In the genomic region with DNA sequence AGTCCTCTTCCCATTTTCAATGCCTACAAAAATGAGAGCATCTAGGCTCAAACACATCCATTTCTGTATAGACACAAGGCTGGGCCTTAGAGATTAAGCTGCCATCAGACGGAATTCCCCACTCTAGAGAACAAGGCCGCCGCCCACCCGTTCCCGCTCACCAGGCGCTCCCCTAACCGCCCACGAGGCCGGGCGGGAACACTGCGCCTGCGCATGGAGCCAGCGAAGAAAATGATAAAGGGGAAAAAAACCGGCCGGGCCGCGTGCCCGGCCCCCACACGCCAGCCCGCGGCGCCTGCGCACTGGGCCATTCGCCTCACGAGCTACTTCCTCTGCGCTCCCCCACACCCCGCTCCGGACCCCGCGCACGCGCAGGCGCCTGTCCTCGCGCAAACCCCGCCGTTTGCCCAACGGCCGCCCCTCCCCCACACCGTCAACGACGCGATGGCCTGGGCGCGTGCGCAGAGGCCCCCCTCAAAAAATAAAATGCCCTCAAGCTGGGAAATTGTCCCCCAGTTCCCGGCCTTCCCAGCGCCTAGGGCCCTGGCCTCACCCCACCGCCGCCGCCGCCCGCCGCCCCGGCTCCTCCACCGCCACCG, we compare ENCODE assay signal across 1 cellular context.
TF ChIP-seq lines count a peak whose summit lies in the region.

No MANE protein-coding gene starts in this region.

TF ChIP-seq in WTC11, 78 proteins besides CTCF, POLR2A, EP300 and RAD21 (continued from another document and continues in another):
- TF ChIP-seq, protein P1, sequence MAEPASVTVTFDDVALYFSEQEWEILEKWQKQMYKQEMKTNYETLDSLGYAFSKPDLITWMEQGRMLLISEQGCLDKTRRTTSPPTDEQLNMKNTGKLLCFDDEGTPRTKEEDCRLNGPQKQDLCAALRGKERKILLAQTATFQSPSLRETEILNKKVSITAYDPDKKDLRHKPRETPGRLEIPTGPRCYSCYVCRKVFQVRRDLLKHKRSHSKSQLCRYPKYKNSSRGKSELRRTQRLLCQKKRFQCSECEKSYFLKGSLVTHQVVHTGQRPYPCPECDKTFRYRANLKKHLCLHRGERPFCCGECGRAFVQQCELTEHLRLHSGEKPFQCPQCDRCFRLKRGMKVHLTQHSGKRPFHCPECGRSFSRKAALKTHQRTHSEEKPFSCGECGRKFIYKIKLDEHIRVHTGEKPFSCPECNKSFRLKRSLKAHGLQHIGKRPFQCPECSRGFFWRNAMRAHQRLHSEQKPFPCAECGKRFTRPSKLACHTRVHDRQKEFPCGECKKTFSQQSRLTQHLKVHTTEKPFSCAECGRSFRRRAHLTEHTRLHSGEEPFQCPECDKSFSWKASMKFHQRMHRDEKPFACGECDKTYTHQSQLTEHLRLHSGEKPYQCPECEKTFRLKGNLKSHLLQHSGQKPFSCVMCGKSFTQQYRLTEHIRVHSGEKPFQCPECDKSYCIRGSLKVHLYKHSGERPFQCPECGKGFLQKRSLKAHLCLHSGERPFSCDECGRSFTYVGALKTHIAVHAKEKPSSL (CRISPR knock-in tag; conservative IDR thresholded peaks at IDR 0.05), result no peak
- TF ChIP-seq CREB1 (CRISPR knock-in tag; IDR thresholded peaks at IDR 0.05) (no peak), JUN (CRISPR knock-in tag; IDR thresholded peaks at IDR 0.05) (no peak), ZNF396 (CRISPR knock-in tag; IDR thresholded peaks at IDR 0.05; ENCODE audit: borderline replicate concordance) (no peak), JAZF1 (CRISPR knock-in tag; IDR thresholded peaks at IDR 0.05) (no peak), GABPB1 (CRISPR knock-in tag; IDR thresholded peaks at IDR 0.05) (no peak), ZNF423 (CRISPR knock-in tag; IDR thresholded peaks at IDR 0.05) (no peak), ETV6 (CRISPR knock-in tag; IDR thresholded peaks at IDR 0.05) (no peak), GTF2I (CRISPR knock-in tag; conservative IDR thresholded peaks at IDR 0.05) (no peak), NR2C2 (CRISPR knock-in tag; IDR thresholded peaks at IDR 0.05) (no peak), PRRX2 (CRISPR knock-in tag; IDR thresholded peaks at IDR 0.05) (0 out of 2 replicates have a peak, but pooled peaks have one; percentile 11), RORB (CRISPR knock-in tag; IDR thresholded peaks at IDR 0.05) (0 out of 2 replicates have a peak, but pooled peaks have one; percentile 20), TEAD1 (CRISPR knock-in tag; IDR thresholded peaks at IDR 0.05) (no peak), ZNF232 (CRISPR knock-in tag; IDR thresholded peaks at IDR 0.05) (no peak), ZNF416 (CRISPR knock-in tag; IDR thresholded peaks at IDR 0.05) (peak; percentile 71; the same call in 1 of the 2 replicates)
- TF ChIP-seq, protein P2, sequence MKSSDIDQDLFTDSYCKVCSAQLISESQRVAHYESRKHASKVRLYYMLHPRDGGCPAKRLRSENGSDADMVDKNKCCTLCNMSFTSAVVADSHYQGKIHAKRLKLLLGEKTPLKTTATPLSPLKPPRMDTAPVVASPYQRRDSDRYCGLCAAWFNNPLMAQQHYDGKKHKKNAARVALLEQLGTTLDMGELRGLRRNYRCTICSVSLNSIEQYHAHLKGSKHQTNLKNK (CRISPR knock-in tag; IDR thresholded peaks at IDR 0.05), result 0 out of 2 replicates have a peak, but pooled peaks have one; percentile 29
- TF ChIP-seq, protein P3, sequence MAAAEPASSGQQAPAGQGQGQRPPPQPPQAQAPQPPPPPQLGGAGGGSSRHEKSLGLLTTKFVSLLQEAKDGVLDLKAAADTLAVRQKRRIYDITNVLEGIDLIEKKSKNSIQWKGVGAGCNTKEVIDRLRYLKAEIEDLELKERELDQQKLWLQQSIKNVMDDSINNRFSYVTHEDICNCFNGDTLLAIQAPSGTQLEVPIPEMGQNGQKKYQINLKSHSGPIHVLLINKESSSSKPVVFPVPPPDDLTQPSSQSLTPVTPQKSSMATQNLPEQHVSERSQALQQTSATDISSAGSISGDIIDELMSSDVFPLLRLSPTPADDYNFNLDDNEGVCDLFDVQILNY (CRISPR knock-in tag; IDR thresholded peaks at IDR 0.05), result no peak
- TF ChIP-seq, protein P4, sequence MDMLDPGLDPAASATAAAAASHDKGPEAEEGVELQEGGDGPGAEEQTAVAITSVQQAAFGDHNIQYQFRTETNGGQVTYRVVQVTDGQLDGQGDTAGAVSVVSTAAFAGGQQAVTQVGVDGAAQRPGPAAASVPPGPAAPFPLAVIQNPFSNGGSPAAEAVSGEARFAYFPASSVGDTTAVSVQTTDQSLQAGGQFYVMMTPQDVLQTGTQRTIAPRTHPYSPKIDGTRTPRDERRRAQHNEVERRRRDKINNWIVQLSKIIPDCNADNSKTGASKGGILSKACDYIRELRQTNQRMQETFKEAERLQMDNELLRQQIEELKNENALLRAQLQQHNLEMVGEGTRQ (CRISPR knock-in tag; IDR thresholded peaks at IDR 0.05), result 0 out of 2 replicates have a peak, but pooled peaks have one; percentile 11
- TF ChIP-seq, protein P5, sequence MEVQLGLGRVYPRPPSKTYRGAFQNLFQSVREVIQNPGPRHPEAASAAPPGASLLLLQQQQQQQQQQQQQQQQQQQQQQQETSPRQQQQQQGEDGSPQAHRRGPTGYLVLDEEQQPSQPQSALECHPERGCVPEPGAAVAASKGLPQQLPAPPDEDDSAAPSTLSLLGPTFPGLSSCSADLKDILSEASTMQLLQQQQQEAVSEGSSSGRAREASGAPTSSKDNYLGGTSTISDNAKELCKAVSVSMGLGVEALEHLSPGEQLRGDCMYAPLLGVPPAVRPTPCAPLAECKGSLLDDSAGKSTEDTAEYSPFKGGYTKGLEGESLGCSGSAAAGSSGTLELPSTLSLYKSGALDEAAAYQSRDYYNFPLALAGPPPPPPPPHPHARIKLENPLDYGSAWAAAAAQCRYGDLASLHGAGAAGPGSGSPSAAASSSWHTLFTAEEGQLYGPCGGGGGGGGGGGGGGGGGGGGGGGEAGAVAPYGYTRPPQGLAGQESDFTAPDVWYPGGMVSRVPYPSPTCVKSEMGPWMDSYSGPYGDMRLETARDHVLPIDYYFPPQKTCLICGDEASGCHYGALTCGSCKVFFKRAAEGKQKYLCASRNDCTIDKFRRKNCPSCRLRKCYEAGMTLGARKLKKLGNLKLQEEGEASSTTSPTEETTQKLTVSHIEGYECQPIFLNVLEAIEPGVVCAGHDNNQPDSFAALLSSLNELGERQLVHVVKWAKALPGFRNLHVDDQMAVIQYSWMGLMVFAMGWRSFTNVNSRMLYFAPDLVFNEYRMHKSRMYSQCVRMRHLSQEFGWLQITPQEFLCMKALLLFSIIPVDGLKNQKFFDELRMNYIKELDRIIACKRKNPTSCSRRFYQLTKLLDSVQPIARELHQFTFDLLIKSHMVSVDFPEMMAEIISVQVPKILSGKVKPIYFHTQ (CRISPR knock-in tag; IDR thresholded peaks at IDR 0.05), result peak; percentile 53; the same call in 1 of the 2 replicates
- TF ChIP-seq, protein P6, sequence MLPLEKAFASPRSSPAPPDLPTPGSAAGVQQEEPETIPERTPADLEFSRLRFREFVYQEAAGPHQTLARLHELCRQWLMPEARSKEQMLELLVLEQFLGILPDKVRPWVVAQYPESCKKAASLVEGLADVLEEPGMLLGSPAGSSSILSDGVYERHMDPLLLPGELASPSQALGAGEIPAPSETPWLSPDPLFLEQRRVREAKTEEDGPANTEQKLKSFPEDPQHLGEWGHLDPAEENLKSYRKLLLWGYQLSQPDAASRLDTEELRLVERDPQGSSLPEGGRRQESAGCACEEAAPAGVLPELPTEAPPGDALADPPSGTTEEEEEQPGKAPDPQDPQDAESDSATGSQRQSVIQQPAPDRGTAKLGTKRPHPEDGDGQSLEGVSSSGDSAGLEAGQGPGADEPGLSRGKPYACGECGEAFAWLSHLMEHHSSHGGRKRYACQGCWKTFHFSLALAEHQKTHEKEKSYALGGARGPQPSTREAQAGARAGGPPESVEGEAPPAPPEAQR (CRISPR knock-in tag; IDR thresholded peaks at IDR 0.05), result no peak
- TF ChIP-seq, protein P7, sequence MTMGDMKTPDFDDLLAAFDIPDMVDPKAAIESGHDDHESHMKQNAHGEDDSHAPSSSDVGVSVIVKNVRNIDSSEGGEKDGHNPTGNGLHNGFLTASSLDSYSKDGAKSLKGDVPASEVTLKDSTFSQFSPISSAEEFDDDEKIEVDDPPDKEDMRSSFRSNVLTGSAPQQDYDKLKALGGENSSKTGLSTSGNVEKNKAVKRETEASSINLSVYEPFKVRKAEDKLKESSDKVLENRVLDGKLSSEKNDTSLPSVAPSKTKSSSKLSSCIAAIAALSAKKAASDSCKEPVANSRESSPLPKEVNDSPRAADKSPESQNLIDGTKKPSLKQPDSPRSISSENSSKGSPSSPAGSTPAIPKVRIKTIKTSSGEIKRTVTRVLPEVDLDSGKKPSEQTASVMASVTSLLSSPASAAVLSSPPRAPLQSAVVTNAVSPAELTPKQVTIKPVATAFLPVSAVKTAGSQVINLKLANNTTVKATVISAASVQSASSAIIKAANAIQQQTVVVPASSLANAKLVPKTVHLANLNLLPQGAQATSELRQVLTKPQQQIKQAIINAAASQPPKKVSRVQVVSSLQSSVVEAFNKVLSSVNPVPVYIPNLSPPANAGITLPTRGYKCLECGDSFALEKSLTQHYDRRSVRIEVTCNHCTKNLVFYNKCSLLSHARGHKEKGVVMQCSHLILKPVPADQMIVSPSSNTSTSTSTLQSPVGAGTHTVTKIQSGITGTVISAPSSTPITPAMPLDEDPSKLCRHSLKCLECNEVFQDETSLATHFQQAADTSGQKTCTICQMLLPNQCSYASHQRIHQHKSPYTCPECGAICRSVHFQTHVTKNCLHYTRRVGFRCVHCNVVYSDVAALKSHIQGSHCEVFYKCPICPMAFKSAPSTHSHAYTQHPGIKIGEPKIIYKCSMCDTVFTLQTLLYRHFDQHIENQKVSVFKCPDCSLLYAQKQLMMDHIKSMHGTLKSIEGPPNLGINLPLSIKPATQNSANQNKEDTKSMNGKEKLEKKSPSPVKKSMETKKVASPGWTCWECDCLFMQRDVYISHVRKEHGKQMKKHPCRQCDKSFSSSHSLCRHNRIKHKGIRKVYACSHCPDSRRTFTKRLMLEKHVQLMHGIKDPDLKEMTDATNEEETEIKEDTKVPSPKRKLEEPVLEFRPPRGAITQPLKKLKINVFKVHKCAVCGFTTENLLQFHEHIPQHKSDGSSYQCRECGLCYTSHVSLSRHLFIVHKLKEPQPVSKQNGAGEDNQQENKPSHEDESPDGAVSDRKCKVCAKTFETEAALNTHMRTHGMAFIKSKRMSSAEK (CRISPR knock-in tag; IDR thresholded peaks at IDR 0.05; ENCODE audit: borderline replicate concordance), result no peak
- TF ChIP-seq, protein P8, sequence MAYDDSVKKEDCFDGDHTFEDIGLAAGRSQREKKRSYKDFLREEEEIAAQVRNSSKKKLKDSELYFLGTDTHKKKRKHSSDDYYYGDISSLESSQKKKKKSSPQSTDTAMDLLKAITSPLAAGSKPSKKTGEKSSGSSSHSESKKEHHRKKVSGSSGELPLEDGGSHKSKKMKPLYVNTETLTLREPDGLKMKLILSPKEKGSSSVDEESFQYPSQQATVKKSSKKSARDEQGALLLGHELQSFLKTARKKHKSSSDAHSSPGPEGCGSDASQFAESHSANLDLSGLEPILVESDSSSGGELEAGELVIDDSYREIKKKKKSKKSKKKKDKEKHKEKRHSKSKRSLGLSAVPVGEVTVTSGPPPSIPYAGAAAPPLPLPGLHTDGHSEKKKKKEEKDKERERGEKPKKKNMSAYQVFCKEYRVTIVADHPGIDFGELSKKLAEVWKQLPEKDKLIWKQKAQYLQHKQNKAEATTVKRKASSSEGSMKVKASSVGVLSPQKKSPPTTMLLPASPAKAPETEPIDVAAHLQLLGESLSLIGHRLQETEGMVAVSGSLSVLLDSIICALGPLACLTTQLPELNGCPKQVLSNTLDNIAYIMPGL (CRISPR knock-in tag; IDR thresholded peaks at IDR 0.05), result no peak
- TF ChIP-seq, protein P9, sequence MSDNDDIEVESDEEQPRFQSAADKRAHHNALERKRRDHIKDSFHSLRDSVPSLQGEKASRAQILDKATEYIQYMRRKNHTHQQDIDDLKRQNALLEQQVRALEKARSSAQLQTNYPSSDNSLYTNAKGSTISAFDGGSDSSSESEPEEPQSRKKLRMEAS (CRISPR knock-in tag; IDR thresholded peaks at IDR 0.05), result peak; percentile 37
- TF ChIP-seq, protein P10, sequence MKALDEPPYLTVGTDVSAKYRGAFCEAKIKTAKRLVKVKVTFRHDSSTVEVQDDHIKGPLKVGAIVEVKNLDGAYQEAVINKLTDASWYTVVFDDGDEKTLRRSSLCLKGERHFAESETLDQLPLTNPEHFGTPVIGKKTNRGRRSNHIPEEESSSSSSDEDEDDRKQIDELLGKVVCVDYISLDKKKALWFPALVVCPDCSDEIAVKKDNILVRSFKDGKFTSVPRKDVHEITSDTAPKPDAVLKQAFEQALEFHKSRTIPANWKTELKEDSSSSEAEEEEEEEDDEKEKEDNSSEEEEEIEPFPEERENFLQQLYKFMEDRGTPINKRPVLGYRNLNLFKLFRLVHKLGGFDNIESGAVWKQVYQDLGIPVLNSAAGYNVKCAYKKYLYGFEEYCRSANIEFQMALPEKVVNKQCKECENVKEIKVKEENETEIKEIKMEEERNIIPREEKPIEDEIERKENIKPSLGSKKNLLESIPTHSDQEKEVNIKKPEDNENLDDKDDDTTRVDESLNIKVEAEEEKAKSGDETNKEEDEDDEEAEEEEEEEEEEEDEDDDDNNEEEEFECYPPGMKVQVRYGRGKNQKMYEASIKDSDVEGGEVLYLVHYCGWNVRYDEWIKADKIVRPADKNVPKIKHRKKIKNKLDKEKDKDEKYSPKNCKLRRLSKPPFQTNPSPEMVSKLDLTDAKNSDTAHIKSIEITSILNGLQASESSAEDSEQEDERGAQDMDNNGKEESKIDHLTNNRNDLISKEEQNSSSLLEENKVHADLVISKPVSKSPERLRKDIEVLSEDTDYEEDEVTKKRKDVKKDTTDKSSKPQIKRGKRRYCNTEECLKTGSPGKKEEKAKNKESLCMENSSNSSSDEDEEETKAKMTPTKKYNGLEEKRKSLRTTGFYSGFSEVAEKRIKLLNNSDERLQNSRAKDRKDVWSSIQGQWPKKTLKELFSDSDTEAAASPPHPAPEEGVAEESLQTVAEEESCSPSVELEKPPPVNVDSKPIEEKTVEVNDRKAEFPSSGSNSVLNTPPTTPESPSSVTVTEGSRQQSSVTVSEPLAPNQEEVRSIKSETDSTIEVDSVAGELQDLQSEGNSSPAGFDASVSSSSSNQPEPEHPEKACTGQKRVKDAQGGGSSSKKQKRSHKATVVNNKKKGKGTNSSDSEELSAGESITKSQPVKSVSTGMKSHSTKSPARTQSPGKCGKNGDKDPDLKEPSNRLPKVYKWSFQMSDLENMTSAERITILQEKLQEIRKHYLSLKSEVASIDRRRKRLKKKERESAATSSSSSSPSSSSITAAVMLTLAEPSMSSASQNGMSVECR (CRISPR knock-in tag; IDR thresholded peaks at IDR 0.05; ENCODE audit: borderline replicate concordance), result no peak
